ENCODE assay signal across 8 cellular contexts in genomic region chr7:39746162-39746782, GRCh38.
DNase-seq lines count a peak whose midpoint lies in the region; ATAC-seq and TF ChIP-seq lines count a peak whose summit lies in the region.

No MANE protein-coding gene starts in this region.

- TF ChIP-seq CTCF in natural killer cell (IDR thresholded peaks at IDR 0.05) = peak; percentile 61
- peak; percentile 42 to 68 (median 66) for TF ChIP-seq CTCF in testis (IDR thresholded peaks at IDR 0.05)

- no peak overlapping the region for H3K27ac ChIP-seq in testis

- 35 to 42% methylated on average over 11 of the region's 11 CpGs for WGBS in testis, 2 donors

- peak in 3 of 4 experiments; percentile 10 to 40 (median 18) for DNase-seq in activated CD4-positive, CD25-positive, alpha-beta regulatory T cell (lab: John Stamatoyannopoulos, UW)
- no peak for DNase-seq in activated CD4-positive, CD25-positive, alpha-beta regulatory T cell treated with anti-CD3 and anti-CD28 coated beads, Interleukin-2, amount 50 U/mL, for 72 hours
- peak; percentile 87 for DNase-seq in HuH-7 (ENCODE audit: low spot score)
- peak; percentile 84 for DNase-seq in NT2/D1 (ENCODE audit: low read depth, low spot score)
- DNase-seq in activated CD8-positive, alpha-beta memory T cell treated with anti-CD3 and anti-CD28 coated beads, Interleukin-2, amount 50 U/mL, for 4 hours = peak; percentile 65
- DNase-seq in natural killer cell = peak; percentile 28
- DNase-seq in testis = peak; percentile 87

- peak; percentile 63 for ATAC-seq in esophagus mucosa
- peak in 2 of 3 donors; percentile 53 to 54 for ATAC-seq in natural killer cell

- H3K36me3 ChIP-seq in NT2/D1 (ENCODE audit: insufficient read depth, insufficient read length, low read length) = peaks cover 19% of the 10 kb centered on the region
- H3K36me3 ChIP-seq in testis (ENCODE audit: low read depth, missing control alignments) = no peaks in the 10 kb centered on the region

- H3K4me1 ChIP-seq in NT2/D1 (ENCODE audit: insufficient read depth, insufficient read length) = peaks cover 3% of the 10 kb centered on the region
- H3K4me1 ChIP-seq in testis = no peaks in the 10 kb centered on the region

- no peaks in the 10 kb centered on the region for H3K36me3 Mint-ChIP-seq in natural killer cell

- H3K4me1 Mint-ChIP-seq in natural killer cell = peaks cover 12 to 24% of the 10 kb centered on the region in 2 donors

- peak overlapping the region in 1 of 2 donors; percentile 26 for H3K27ac Mint-ChIP-seq in natural killer cell

- H3K9ac ChIP-seq in NT2/D1 (ENCODE audit: insufficient read length, low read depth) = no peak overlapping the region

- no peak overlapping the region for H3K4me3 ChIP-seq in NT2/D1 (ENCODE audit: insufficient read length, low read depth)
- H3K4me3 ChIP-seq in testis = no peak overlapping the region

- no peak for TF ChIP-seq POLR2A in testis (IDR thresholded peaks at IDR 0.05)

- H3K9me3 Mint-ChIP-seq in natural killer cell = no peaks in the 10 kb centered on the region

- H3K4me3 Mint-ChIP-seq in natural killer cell = no peak overlapping the region

- no peaks in the 10 kb centered on the region for H3K27me3 Mint-ChIP-seq in natural killer cell (ENCODE audit: low read depth in 2 of 2)

- H3K27me3 ChIP-seq in NT2/D1 (ENCODE audit: insufficient read depth, insufficient read length) (no peaks in the 10 kb centered on the region), testis (no peaks in the 10 kb centered on the region)

- intact Hi-C loops in natural killer cell (cut with micrococcal nuclease) = loop anchor here (1.0 kb wide), 1 partner anchor 166 kb away; no protein-coding TSS in a partner anchor
- intact Hi-C loops in testis (cut with DNase I; ENCODE audit: low total_unique reads) = loop anchor here (5.0 kb wide), 1 partner anchor 164 kb away; no protein-coding TSS in a partner anchor

- H3K9me3 ChIP-seq in NT2/D1 (ENCODE audit: insufficient read depth, low read length) (no peaks in the 10 kb centered on the region), testis (no peaks in the 10 kb centered on the region)
